ENCODE assay signal across 11 cellular contexts in genomic region chr22:38104084-38104483, GRCh38. TPM values are rescaled to one million over a fixed set of nuclear protein-coding genes. Genes with fewer than 3 reads are reported as not detected.
DNase-seq lines count a peak whose midpoint lies in the region; ATAC-seq and TF ChIP-seq lines count a peak whose summit lies in the region.
"Had no signal": no experiment of that assay in that cellular context is flagged by ENCODE, and none has a peak within 500 bp of the region (broad histone marks: within the 10 kb centered on the region; RNA-seq: fewer than 3 reads in every experiment).

No MANE protein-coding gene starts in this region.

- H3K9ac ChIP-seq in PC-3 (ENCODE audit: low read length): no peak overlapping the region

- H3F3A ChIP-seq in PC-3 (ENCODE audit: low read length, unreplicated experiment): no peaks in the 10 kb centered on the region

- intact Hi-C loops in right cardiac atrium (cut with DNase I) (no loop called here), PC-3 (cut with micrococcal nuclease) (no loop called here), upper lobe of right lung (cut with DNase I) (no loop called here)

- H3K79me2 ChIP-seq in PC-3 (ENCODE audit: low read length): no peaks in the 10 kb centered on the region

- WGBS in right cardiac atrium: 79% methylated on average over 6 of the region's 6 CpGs

- ATAC-seq in right cardiac atrium (no peak), PC-3 (no peak), upper lobe of right lung (peak; percentile 33), HG02642 (IDR thresholded peaks at IDR 0.05; ENCODE audit: poor library complexity, unreplicated experiment) (no peak), HG02973 (IDR thresholded peaks at IDR 0.05; ENCODE audit: unreplicated experiment) (no peak)
- ATAC-seq: CD8-positive, alpha-beta T cell; T-cell had no signal

- no peak overlapping the region for H3K4me2 ChIP-seq in PC-3 (ENCODE audit: low read length)

- no peaks in the 10 kb centered on the region for H4K20me1 ChIP-seq in PC-3 (ENCODE audit: low read length)

- H2AFZ ChIP-seq in PC-3 (ENCODE audit: low read length): no peak overlapping the region

- TF ChIP-seq CTCF in cardiac muscle cell (IDR thresholded peaks at IDR 0.05; ENCODE audit: low read depth, low read length): peak; percentile 41
- TF ChIP-seq CTCF in PC-3 (conservative IDR thresholded peaks at IDR 0.05; ENCODE audit: low read depth, low read length): peak; percentile 49; the same call in 1 of the 2 replicates
- peak; percentile 39 for TF ChIP-seq CTCF in foreskin fibroblast (IDR thresholded peaks at IDR 0.05; ENCODE audit: low read depth, low read length)
- peak; percentile 17 for TF ChIP-seq CTCF in upper lobe of right lung (IDR thresholded peaks at IDR 0.05)

- DNase-seq in cardiac muscle cell (ENCODE audit: low read depth in 1 of 2, low spot score in 1 of 2) (peak; percentile 33 to 44), right cardiac atrium (no peak), PC-3 (peak; percentile 31), foreskin fibroblast (peak in 1 of 2 donors; percentile 39), upper lobe of right lung (no peak), NCI-H774 (lab: John Stamatoyannopoulos, UW) (no peak)
- DNase-seq: CD8-positive, alpha-beta T cell had no signal

- H3K27me3 ChIP-seq in cardiac muscle cell (no peaks in the 10 kb centered on the region), right cardiac atrium (ENCODE audit: control insufficient read depth, insufficient read depth) (no peaks in the 10 kb centered on the region), PC-3 (ENCODE audit: low read length) (no peaks in the 10 kb centered on the region), upper lobe of right lung (no peaks in the 10 kb centered on the region)

- H3K4me1 ChIP-seq in cardiac muscle cell (ENCODE audit: low read depth) (no peaks in the 10 kb centered on the region), right cardiac atrium (ENCODE audit: control insufficient read depth, insufficient read depth, low read length) (no peaks in the 10 kb centered on the region), PC-3 (ENCODE audit: insufficient read depth, low read length) (no peaks in the 10 kb centered on the region), upper lobe of right lung (no peaks in the 10 kb centered on the region)

- H3K4me3 ChIP-seq in cardiac muscle cell: no peak overlapping the region
- no peak overlapping the region for H3K4me3 ChIP-seq in right cardiac atrium (ENCODE audit: low read length)
- H3K4me3 ChIP-seq in PC-3 (ENCODE audit: low read length): no peak overlapping the region
- no peak overlapping the region for H3K4me3 ChIP-seq in foreskin fibroblast (ENCODE audit: low read depth in 1 of 2, low read length in 2 of 2)
- H3K4me3 ChIP-seq in upper lobe of right lung: no peak overlapping the region
- H3K4me3 ChIP-seq: skin epidermis had no signal

- no peak overlapping the region for H3K27ac ChIP-seq in cardiac muscle cell
- no peak overlapping the region for H3K27ac ChIP-seq in right cardiac atrium (ENCODE audit: low read length)
- no peak overlapping the region for H3K27ac ChIP-seq in PC-3 (ENCODE audit: low read length)
- no peak overlapping the region for H3K27ac ChIP-seq in upper lobe of right lung
- H3K27ac ChIP-seq: skin epidermis had no signal

- H3K36me3 ChIP-seq in cardiac muscle cell (no peaks in the 10 kb centered on the region), PC-3 (ENCODE audit: low read depth, low read length) (no peaks in the 10 kb centered on the region), upper lobe of right lung (no peaks in the 10 kb centered on the region)

- BruUV-seq in PC-3 (replicated peaks; lab: Mats Ljungman, UMichigan): no TSS peak

- no peaks in the 10 kb centered on the region for H3K9me2 ChIP-seq in PC-3 (replicated peaks; ENCODE audit: low read length)

- POLR2A ChIA-PET in PC-3 (lab: Charles Lee; ENCODE audit: unreplicated experiment): no interaction called here

- H3K9me3 ChIP-seq in cardiac muscle cell (ENCODE audit: low read depth): no peaks in the 10 kb centered on the region
- H3K9me3 ChIP-seq in right cardiac atrium (ENCODE audit: control insufficient read depth, low read length): no peaks in the 10 kb centered on the region
- no peaks in the 10 kb centered on the region for H3K9me3 ChIP-seq in PC-3 (ENCODE audit: low read length)
- no peaks in the 10 kb centered on the region for H3K9me3 ChIP-seq in upper lobe of right lung

- CTCF ChIA-PET in PC-3 (lab: Charles Lee): interaction anchor here (0.5 to 0.9 kb wide), 3 partner anchors 52 to 63 kb away, joined by 3 to 8 read pairs (median 3); no protein-coding TSS in a partner anchor

RNA-seq across cellular contexts. Expression of gene BAIAP2L2, which starts 6.4 kb away (rescaled TPM):
- total RNA-seq in cardiac muscle cell (2.3 and 2.8 TPM in 2 replicates), right cardiac atrium (under 1 TPM in 2 of 4 donors, not detected in 2; 0.17 to 0.53 TPM), PC-3 (2014; rRNA removed) (0.80 TPM in 1 of 2 replicates, not detected in the other), upper lobe of right lung (0.29 TPM)
- polyA plus RNA-seq in cardiac muscle cell (1.2 and 1.3 TPM in 2 replicates), right cardiac atrium (0.20 TPM)

RNA-seq across cellular contexts. Expression of gene SLC16A8, which starts 20.1 kb away (rescaled TPM):
- total RNA-seq in cardiac muscle cell (0.60 and 1.0 TPM in 2 replicates), right cardiac atrium (under 1 TPM in 3 of 4 donors, not detected in 1; 0.41 to 0.68 (median 0.57) TPM), PC-3 (2014; rRNA removed) (not detected in 2 replicates), upper lobe of right lung (not detected)
- polyA plus RNA-seq in cardiac muscle cell (1.7 and 3.7 TPM in 2 replicates), right cardiac atrium (0.63 TPM)
- total RNA-seq: CD8-positive, alpha-beta T cell had no signal

RNA-seq across cellular contexts. Expression of gene PICK1, which starts 46.9 kb away (rescaled TPM):
- 57.8 and 62.4 TPM in 2 replicates for total RNA-seq in cardiac muscle cell
- 51.7 and 60.4 TPM in 2 replicates for polyA plus RNA-seq in cardiac muscle cell
- 10 to 100 TPM; 23.8 to 26.5 (median 25.0) TPM for total RNA-seq in right cardiac atrium
- 31.3 TPM for polyA plus RNA-seq in right cardiac atrium
- total RNA-seq in PC-3 (2014; rRNA removed): 41.7 and 45.5 TPM in 2 replicates
- total RNA-seq in upper lobe of right lung: 31.8 TPM

Comparison
In these comparisons a context has a peak if more than half of its experiments do, and no peak if none do; other contexts are left out.
1. DNase-seq: peak in cardiac muscle cell (2 of 2) and PC-3 (single experiment); none in right cardiac atrium (0 of 3), upper lobe of right lung (single experiment) and NCI-H774 (single experiment).
2. Peak in every context shown above with its lines, with median percentiles within 50 percentile points of each other: CTCF ChIP-seq.